24 cellular contexts compared by ENCODE assay signal in genomic region chr3:154952538-154952937, GRCh38.
"Had no signal": no experiment of that assay in that cellular context is flagged by ENCODE, and none has a peak within 500 bp of the region (broad histone marks: within the 10 kb centered on the region; RNA-seq: fewer than 3 reads in every experiment).

No MANE protein-coding gene starts in this region.

- H3K36me3 ChIP-seq: left ventricle myocardium inferior, ovary, right atrium auricular region, right lobe of liver, tibial nerve, uterus had no signal

- ATAC-seq: natural killer cell; right lobe of liver; stimulated activated memory B cell treated with anti-CD40 and anti-IgM and Interleukin-4, amounts not matched to agents 10 μg/mL and 1 μg/mL and 100 μg/mL, for 72 hours; stimulated activated naive CD8-positive, alpha-beta T cell treated with anti-CD3 and anti-CD28 coated beads, Interleukin-15, amount 100 ng/mL, for 72 hours had no signal

- DNase-seq: islet precursor cell; left ventricle myocardium inferior; mesendoderm; naive B cell; natural killer cell; nephron progenitor cell; ovary; right lobe of liver; stimulated activated CD4-positive, alpha-beta T cell treated with anti-CD3 and anti-CD28 coated beads, Interleukin-1b, Interleukin-23, amount 100 ng/mL, for 48 hours; stimulated activated CD4-positive, alpha-beta T cell treated with anti-CD3 and anti-CD28 coated beads, Interleukin-2, amount 100 ng/mL, for 48 hours; stimulated activated CD4-positive, alpha-beta T cell treated with anti-CD3 and anti-CD28 coated beads, Interleukin-4, amount 100 ng/mL, for 4 hours; stimulated activated CD8-positive, alpha-beta memory T cell treated with anti-CD3 and anti-CD28 coated beads, Interleukin-4, amount 100 ng/mL, for 48 hours; stimulated activated naive CD4-positive, alpha-beta T cell treated with Interleukin-2 at 50 U/mL for 16 hours; stimulated activated naive CD8-positive, alpha-beta T cell treated with anti-CD3 and anti-CD28 coated beads, Interleukin-15, amount 100 ng/mL, for 72 hours; substantia nigra; uterus had no signal

- H3K4me1 ChIP-seq: left ventricle myocardium inferior, right atrium auricular region, right lobe of liver, tibial nerve, uterus had no signal

- H3K9me3 ChIP-seq: ovary, right lobe of liver had no signal

- H3K36me3 Mint-ChIP-seq: stimulated activated memory B cell treated with anti-CD40 and anti-IgM and Interleukin-4, amounts not matched to agents 10 μg/mL and 1 μg/mL and 100 μg/mL, for 72 hours; type B pancreatic cell had no signal

- H3K27ac ChIP-seq: left ventricle myocardium inferior, ovary, right atrium auricular region, right lobe of liver, tibial nerve, uterus had no signal

- H3K4me1 Mint-ChIP-seq: naive B cell; natural killer cell; stimulated activated memory B cell treated with anti-CD40 and anti-IgM and Interleukin-4, amounts not matched to agents 10 μg/mL and 1 μg/mL and 100 μg/mL, for 72 hours; stimulated activated naive CD8-positive, alpha-beta T cell treated with anti-CD3 and anti-CD28 coated beads, Interleukin-15, amount 100 ng/mL, for 72 hours had no signal

- H3K27ac Mint-ChIP-seq: mesothelial cell of epicardium; natural killer cell; nephron progenitor cell; progenitor cell of endocrine pancreas; stimulated activated memory B cell treated with anti-CD40 and anti-IgM and Interleukin-4, amounts not matched to agents 10 μg/mL and 1 μg/mL and 100 μg/mL, for 72 hours; stimulated activated naive CD8-positive, alpha-beta T cell treated with anti-CD3 and anti-CD28 coated beads, Interleukin-15, amount 100 ng/mL, for 72 hours; type B pancreatic cell had no signal

- H3K4me2 ChIP-seq: smooth muscle cell had no signal

- H3K27me3 ChIP-seq: ovary, right atrium auricular region, right lobe of liver, tibial nerve, uterus had no signal

- H3K4me3 Mint-ChIP-seq: mesothelial cell of epicardium; naive B cell; natural killer cell; nephron progenitor cell; stimulated activated memory B cell treated with anti-CD40 and anti-IgM and Interleukin-4, amounts not matched to agents 10 μg/mL and 1 μg/mL and 100 μg/mL, for 72 hours; stimulated activated naive CD8-positive, alpha-beta T cell treated with anti-CD3 and anti-CD28 coated beads, Interleukin-15, amount 100 ng/mL, for 72 hours; type B pancreatic cell had no signal

- H3K27me3 Mint-ChIP-seq: naive B cell; progenitor cell of endocrine pancreas; stimulated activated memory B cell treated with anti-CD40 and anti-IgM and Interleukin-4, amounts not matched to agents 10 μg/mL and 1 μg/mL and 100 μg/mL, for 72 hours; stimulated activated naive CD8-positive, alpha-beta T cell treated with anti-CD3 and anti-CD28 coated beads, Interleukin-15, amount 100 ng/mL, for 72 hours; type B pancreatic cell had no signal

- H3K4me3 ChIP-seq: left ventricle myocardium inferior, lung, ovary, right atrium auricular region, right lobe of liver, smooth muscle cell, tibial nerve, uterus had no signal
